ENCODE assay signal across 8 cellular contexts in genomic region chr21:44107037-44107501, GRCh38. TPM values are rescaled to one million over a fixed set of nuclear protein-coding genes. Genes with fewer than 3 reads are reported as not detected.
DNase-seq lines count a peak whose midpoint lies in the region; ATAC-seq, FAIRE-seq and TF ChIP-seq lines count a peak whose summit lies in the region.
"Not testable (repeated sequence)": the region's sequence is repeated elsewhere in the genome, so short reads cannot be mapped to it uniquely, and the experiment has no call there.

Gene PWP2 (plus strand): TSS chr21:44107399. CDS start chr21:44107417, 18 bp downstream.

- H3K27me3 ChIP-seq in upper lobe of left lung, result not testable (repeated sequence)

- H3K36me3 ChIP-seq in upper lobe of left lung, result not testable (repeated sequence)

- not testable (repeated sequence) for H3K4me3 Mint-ChIP-seq in glutamatergic neuron (ENCODE audit: unreplicated experiment)

- not testable (repeated sequence) for H3K4me1 ChIP-seq in upper lobe of left lung

- TF ChIP-seq EP300 in upper lobe of left lung (IDR thresholded peaks at IDR 0.05), result not testable (repeated sequence)

- ATAC-seq in GM21786 (IDR thresholded peaks at IDR 0.05; ENCODE audit: unreplicated experiment) (peak; percentile 91), HG03354 (IDR thresholded peaks at IDR 0.05; ENCODE audit: poor library complexity, severe bottlenecking, unreplicated experiment) (peak; percentile 84), omental fat pad (ENCODE audit: low FRiP score) (peak; percentile 95), upper lobe of left lung (ENCODE audit: low FRiP score in 2 of 2) (peak; percentile 94 to 99)
- ATAC-seq in activated naive CD4-positive, alpha-beta T cell treated with anti-CD3 and anti-CD28 coated beads, Interleukin-2, amount 50 U/mL, for 72 hours, result peak; percentile 92 to 95

- H3K9me3 ChIP-seq in upper lobe of left lung, result not testable (repeated sequence)

- FAIRE-seq in GM12891 (lab: Jason Lieb, UNC), result peak; percentile 100

- not testable (repeated sequence) for H3K36me3 Mint-ChIP-seq in activated naive CD4-positive, alpha-beta T cell treated with anti-CD3 and anti-CD28 coated beads, Interleukin-2, amount 50 U/mL, for 72 hours; glutamatergic neuron (ENCODE audit: unreplicated experiment)

- not testable (repeated sequence) for H3K27ac ChIP-seq in upper lobe of left lung

- H3K4me1 Mint-ChIP-seq in glutamatergic neuron (ENCODE audit: low read depth, unreplicated experiment), result not testable (repeated sequence)

- DNase-seq in GM12891 (ENCODE audit: insufficient read length, low spot score); omental fat pad (ENCODE audit: low spot score): not testable (repeated sequence)
- DNase-seq in T-helper 1 cell (peak in 3 of 5 donors; percentile 41 to 53 (median 42)), glutamatergic neuron (peak; percentile 53), upper lobe of left lung (peak; percentile 23 to 87)
- peak; percentile 69 to 78 for DNase-seq in activated naive CD4-positive, alpha-beta T cell treated with anti-CD3 and anti-CD28 coated beads, Interleukin-2, amount 50 U/mL, for 72 hours (ENCODE audit: low spot score in 2 of 2)

- not testable (repeated sequence) for H3K9me3 Mint-ChIP-seq in activated naive CD4-positive, alpha-beta T cell treated with anti-CD3 and anti-CD28 coated beads, Interleukin-2, amount 50 U/mL, for 72 hours; glutamatergic neuron (ENCODE audit: unreplicated experiment)

- no CpG with 5 or more reads among the region's 66 CpGs for WGBS in upper lobe of left lung, 2 donors

- TF ChIP-seq POLR2A in GM12891 (IDR thresholded peaks at IDR 0.05; ENCODE audit: low read depth, low read length); upper lobe of left lung (IDR thresholded peaks at IDR 0.05): not testable (repeated sequence)

- H3K4me3 ChIP-seq in upper lobe of left lung, result peak within 1 kb of the TSS in 3 of 4 donors; percentile 42 to 52 (median 48)

- not testable (repeated sequence) for TF ChIP-seq CTCF in glutamatergic neuron (IDR thresholded peaks at IDR 0.05; ENCODE audit: partially characterized antibody, unreplicated experiment); omental fat pad (IDR thresholded peaks at IDR 0.05); upper lobe of left lung (IDR thresholded peaks at IDR 0.05)

- not testable (repeated sequence) for H3K27me3 Mint-ChIP-seq in glutamatergic neuron (ENCODE audit: unreplicated experiment)

- H3K27ac Mint-ChIP-seq in activated naive CD4-positive, alpha-beta T cell treated with anti-CD3 and anti-CD28 coated beads, Interleukin-2, amount 50 U/mL, for 72 hours; glutamatergic neuron (ENCODE audit: unreplicated experiment): not testable (repeated sequence)

RNA-seq across cellular contexts. Expression of gene PWP2, which starts in this region (rescaled TPM):
- 3.5 TPM for polyA plus RNA-seq in GM12891 (2012; ENCODE audit: low read depth, missing spikeins)
- total RNA-seq in activated naive CD4-positive, alpha-beta T cell treated with anti-CD3 and anti-CD28 coated beads, Interleukin-2, amount 50 U/mL, for 72 hours, result 10 to 100 TPM; 38.6 to 51.6 TPM
- total RNA-seq in glutamatergic neuron (ENCODE audit: unreplicated experiment) (22.1 TPM), omental fat pad (10 to 100 TPM in 2 of 4 donors, 1 to 10 TPM in 2; 5.3 to 17.2 (median 11.3) TPM), upper lobe of left lung (10 to 100 TPM in 2 of 6 donors, 1 to 10 TPM in 4; 2.0 to 15.7 (median 3.1) TPM)
